In the genomic region with DNA sequence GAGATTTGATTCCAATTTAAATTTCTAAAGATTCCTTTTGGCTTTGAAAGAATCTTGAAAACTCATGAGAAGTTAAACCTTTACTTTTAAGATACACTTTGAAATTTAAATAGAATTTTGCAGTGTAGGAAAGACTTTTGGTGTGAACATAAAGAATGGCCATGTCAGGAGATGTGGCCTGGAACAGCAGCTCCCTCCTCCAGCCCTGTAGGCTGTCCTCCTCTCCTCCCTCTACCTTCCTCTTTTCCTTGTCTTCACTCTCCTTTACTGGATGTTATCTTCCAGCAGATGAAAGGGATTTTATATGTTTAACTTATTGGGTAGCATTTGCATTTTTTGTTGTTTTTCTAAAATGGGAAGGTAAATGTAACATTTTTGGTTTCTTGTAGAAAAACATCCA, we compare ENCODE assay signal across 18 cellular contexts. TPM values are rescaled to one million over a fixed set of nuclear protein-coding genes. Genes with fewer than 3 reads are reported as not detected.
A peak's percentile ranks its signal among the peaks of the same experiment; 100 is the strongest.
DNase-seq lines count a peak whose midpoint lies in the region; ATAC-seq and TF ChIP-seq lines count a peak whose summit lies in the region.
"Had no signal": no experiment of that assay in that cellular context is flagged by ENCODE, and none has a peak within 500 bp of the region (broad histone marks: within the 10 kb centered on the region; RNA-seq: fewer than 3 reads in every experiment).

No MANE protein-coding gene starts in this region.

- no peak overlapping the region for H3K4me3 ChIP-seq in SK-N-SH (ENCODE audit: low read depth in 2 of 2, low read length in 1 of 2)
- H3K4me3 ChIP-seq in coronary artery: no peak overlapping the region
- H3K4me3 ChIP-seq in rectal smooth muscle tissue (ENCODE audit: low read length): no peak overlapping the region
- H3K4me3 ChIP-seq in vagina: no peak overlapping the region
- H3K4me3 ChIP-seq: BLaER1 had no signal

- H3K79me2 ChIP-seq in SK-N-SH (ENCODE audit: insufficient read depth): no peaks in the 10 kb centered on the region

- peak overlapping the region in 1 of 2 experiments; percentile 68; a peak in 2 of 4 replicates for H3K27ac ChIP-seq in SK-N-SH (ENCODE audit: low read depth in 2 of 2, low read length in 1 of 2)
- peak overlapping the region; percentile 80 to 95 for H3K27ac ChIP-seq in coronary artery
- peak overlapping the region; percentile 80 for H3K27ac ChIP-seq in rectal smooth muscle tissue (ENCODE audit: low read depth, low read length)
- peak overlapping the region; percentile 53 for H3K27ac ChIP-seq in vagina
- H3K27ac ChIP-seq: 22Rv1, BLaER1, RWPE1 had no signal

- H3K4me1 ChIP-seq in SK-N-SH (ENCODE audit: control insufficient read depth in 1 of 2, insufficient read depth in 2 of 2, low read depth in 1 of 2, low read length in 1 of 2) (peaks cover 4 to 20% of the 10 kb centered on the region in 2 experiments), rectal smooth muscle tissue (ENCODE audit: control insufficient read depth, insufficient read depth, low read length) (peaks cover 20% of the 10 kb centered on the region), vagina (peaks cover 8% of the 10 kb centered on the region)
- H3K4me1 ChIP-seq: BLaER1 had no signal

- H3K27me3 ChIP-seq in SK-N-SH (ENCODE audit: insufficient read depth) (no peaks in the 10 kb centered on the region), rectal smooth muscle tissue (ENCODE audit: control insufficient read depth, insufficient read depth, low read length) (no peaks in the 10 kb centered on the region), vagina (no peaks in the 10 kb centered on the region)
- H3K27me3 ChIP-seq: BLaER1 had no signal

- H3K9ac ChIP-seq in SK-N-SH: no peak overlapping the region; the same call in 1 of the 2 replicates
- no peak overlapping the region for H3K9ac ChIP-seq in rectal smooth muscle tissue (ENCODE audit: low read length)
- H3K9ac ChIP-seq: BLaER1 had no signal

- intact Hi-C loops in vagina (cut with DNase I): no loop called here

- ATAC-seq in SK-N-SH treated with all-trans-retinoic acid at 6 μM for 48 hours: no peak
- ATAC-seq in GM21360 (IDR thresholded peaks at IDR 0.05; ENCODE audit: unreplicated experiment): no peak

- TF ChIP-seq RAD21 in SK-N-SH (IDR thresholded peaks at IDR 0.05; ENCODE audit: low read length): no peak

- TF ChIP-seq EP300 in SK-N-SH (IDR thresholded peaks at IDR 0.05; ENCODE audit: borderline replicate concordance in 1 of 2, low read depth in 1 of 2, low read length in 1 of 2): no peak

- H2AFZ ChIP-seq in SK-N-SH (ENCODE audit: low read depth): no peak overlapping the region

- TF ChIP-seq CTCF in SK-N-SH (IDR thresholded peaks at IDR 0.05) (no peak), coronary artery (IDR thresholded peaks at IDR 0.05) (no peak), vagina (IDR thresholded peaks at IDR 0.05) (no peak)

- H3F3A ChIP-seq in SK-N-SH (replicated peaks; ENCODE audit: insufficient read depth): no peaks in the 10 kb centered on the region

- TF ChIP-seq POLR2A in vagina (IDR thresholded peaks at IDR 0.05): no peak

- H4K20me1 ChIP-seq in SK-N-SH (ENCODE audit: insufficient read depth): no peaks in the 10 kb centered on the region
- H4K20me1 ChIP-seq: BLaER1 had no signal

- CTCF ChIA-PET in SK-N-SH (lab: Yijun Ruan, JAX): interaction anchor here (0.9 to 1.2 kb wide), 3 partner anchors 17 to 323 kb away, joined by 3 read pairs; no protein-coding TSS in a partner anchor

- H3K4me2 ChIP-seq in SK-N-SH: peak overlapping the region; percentile 43
- H3K4me2 ChIP-seq: BLaER1 had no signal

- H3K9me2 ChIP-seq in SK-N-SH: no peaks in the 10 kb centered on the region

- no peaks in the 10 kb centered on the region for H3K9me3 ChIP-seq in SK-N-SH
- H3K9me3 ChIP-seq in vagina: no peaks in the 10 kb centered on the region
- H3K9me3 ChIP-seq: BLaER1 had no signal

- POLR2A ChIA-PET in SK-N-SH (lab: Yijun Ruan, JAX): no interaction called here

- H3K36me3 ChIP-seq in SK-N-SH (replicated peaks in 1 of 2; ENCODE audit: control insufficient read depth in 1 of 2, insufficient read depth in 2 of 2, low read length in 1 of 2) (no peaks in the 10 kb centered on the region), rectal smooth muscle tissue (ENCODE audit: control insufficient read depth, insufficient read depth, low read length) (no peaks in the 10 kb centered on the region), vagina (no peaks in the 10 kb centered on the region)
- H3K36me3 ChIP-seq: BLaER1 had no signal

- DNase-seq in SK-N-SH (no peak), coronary artery (ENCODE audit: low spot score) (no peak), vagina (ENCODE audit: extremely low spot score in 2 of 2) (no peak), DMS153 (lab: John Stamatoyannopoulos, UW) (no peak)
- no peak for DNase-seq in stimulated activated naive CD4-positive, alpha-beta T cell treated with Interleukin-2 at 50 U/mL for 16 hours (lab: John Stamatoyannopoulos, UW)
- DNase-seq: CD8-positive, alpha-beta memory T cell; GOT3; NCI-H146; NCI-H2227 treated with DMSO at 0.1 percent for 48 hours; NCI-H526; OCI-M1 had no signal

TF ChIP-seq in SK-N-SH, 30 proteins besides CTCF, POLR2A, EP300 and RAD21:
- TF ChIP-seq RFX5 (IDR thresholded peaks at IDR 0.05; ENCODE audit: low read length) (no peak), FOXJ3 (CRISPR knock-in tag; IDR thresholded peaks at IDR 0.05) (no peak), GABPA (IDR thresholded peaks at IDR 0.05; ENCODE audit: low read depth) (no peak), TAF1 (IDR thresholded peaks at IDR 0.05; ENCODE audit: borderline replicate concordance, low read depth, low read length) (no peak), SMC3 (IDR thresholded peaks at IDR 0.05; ENCODE audit: low read depth, low read length) (no peak), POLR2AphosphoS5 (IDR thresholded peaks at IDR 0.05; ENCODE audit: low read depth, low read length) (no peak), JUND (IDR thresholded peaks at IDR 0.05) (no peak), RXRA (IDR thresholded peaks at IDR 0.05; ENCODE audit: borderline replicate concordance, low read depth) (no peak), SIN3A (IDR thresholded peaks at IDR 0.05; ENCODE audit: borderline replicate concordance, low read depth, low read length) (no peak), TCF12 (IDR thresholded peaks at IDR 0.05) (no peak)

TF ChIP-seq in SK-N-SH treated with all-trans-retinoic acid at 6 μM for 48 hours, 23 proteins besides CTCF, POLR2A, EP300 and RAD21:
- TF ChIP-seq, protein P1, sequence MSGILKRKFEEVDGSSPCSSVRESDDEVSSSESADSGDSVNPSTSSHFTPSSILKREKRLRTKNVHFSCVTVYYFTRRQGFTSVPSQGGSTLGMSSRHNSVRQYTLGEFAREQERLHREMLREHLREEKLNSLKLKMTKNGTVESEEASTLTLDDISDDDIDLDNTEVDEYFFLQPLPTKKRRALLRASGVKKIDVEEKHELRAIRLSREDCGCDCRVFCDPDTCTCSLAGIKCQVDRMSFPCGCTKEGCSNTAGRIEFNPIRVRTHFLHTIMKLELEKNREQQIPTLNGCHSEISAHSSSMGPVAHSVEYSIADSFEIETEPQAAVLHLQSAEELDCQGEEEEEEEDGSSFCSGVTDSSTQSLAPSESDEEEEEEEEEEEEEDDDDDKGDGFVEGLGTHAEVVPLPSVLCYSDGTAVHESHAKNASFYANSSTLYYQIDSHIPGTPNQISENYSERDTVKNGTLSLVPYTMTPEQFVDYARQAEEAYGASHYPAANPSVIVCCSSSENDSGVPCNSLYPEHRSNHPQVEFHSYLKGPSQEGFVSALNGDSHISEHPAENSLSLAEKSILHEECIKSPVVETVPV (CRISPR knock-in tag; IDR thresholded peaks at IDR 0.05): no peak
- TF ChIP-seq ZC3H10 (CRISPR knock-in tag; IDR thresholded peaks at IDR 0.05): no peak
TF ChIP-seq in SK-N-SH treated with all-trans-retinoic acid at 6 μM for 48 hours: peak in this region for 0.

RNA-seq across cellular contexts. Expression of a gene that starts 18.9 kb away (rescaled TPM):
- polyA plus RNA-seq in SK-N-SH (2012; rRNA removed): 0.76 and 1.7 TPM in 2 replicates
- 1.8 and 2.4 TPM in 2 replicates for polyA plus RNA-seq in SK-N-SH (2012; cell fraction: cytosol; rRNA removed)
- polyA plus RNA-seq in SK-N-SH (2012; cell fraction: nucleus; rRNA removed): 0.35 and 1.4 TPM in 2 replicates
- 2.9 TPM for total RNA-seq in vagina
- total RNA-seq: CD8-positive, alpha-beta memory T cell; Daoy had no signal
- polyA plus RNA-seq: CD8-positive, alpha-beta memory T cell had no signal

RNA-seq across cellular contexts. Expression of a gene that starts 39.1 kb away (rescaled TPM):
- polyA plus RNA-seq in SK-N-SH (2012; rRNA removed): 0.03 TPM in 1 of 2 replicates, not detected in the other
- 0.03 and 0.05 TPM in 2 replicates for polyA plus RNA-seq in SK-N-SH (2012; cell fraction: cytosol; rRNA removed)
- not detected in 2 replicates for polyA plus RNA-seq in SK-N-SH (2012; cell fraction: nucleus; rRNA removed)
- 10.3 TPM for total RNA-seq in vagina
- total RNA-seq: CD8-positive, alpha-beta memory T cell; Daoy had no signal
- polyA plus RNA-seq: CD8-positive, alpha-beta memory T cell had no signal

RNA-seq across cellular contexts. Expression of a gene that starts 59.0 kb away (rescaled TPM):
- polyA plus RNA-seq in SK-N-SH (2012; rRNA removed): 0.03 TPM in 2 replicates
- polyA plus RNA-seq in SK-N-SH (2012; cell fraction: cytosol; rRNA removed): 0.07 and 0.09 TPM in 2 replicates
- 0.02 TPM in 1 of 2 replicates, not detected in the other for polyA plus RNA-seq in SK-N-SH (2012; cell fraction: nucleus; rRNA removed)
- total RNA-seq in vagina: 11.5 TPM
- total RNA-seq: CD8-positive, alpha-beta memory T cell; Daoy had no signal
